30 cellular contexts compared by ENCODE assay signal in the genomic region with DNA sequence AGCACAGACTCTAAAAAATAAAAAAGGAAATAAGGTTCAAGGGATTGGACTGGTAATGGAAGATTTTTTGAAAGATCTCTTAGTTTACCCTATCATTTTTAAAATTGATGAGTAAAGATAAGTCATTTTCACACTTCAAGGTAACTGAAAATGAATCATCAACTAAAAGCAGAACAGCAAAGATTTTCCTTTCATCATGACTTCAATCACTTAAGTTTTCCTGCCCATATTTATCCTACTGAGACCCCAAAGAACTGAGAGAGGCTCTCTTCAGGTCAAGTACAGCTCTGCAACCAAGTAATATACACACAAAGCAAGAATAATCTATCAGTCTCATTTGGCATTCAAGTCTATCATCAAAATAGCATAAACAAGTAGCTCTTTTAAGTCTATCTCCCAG.
"Had no signal": no experiment of that assay in that cellular context is flagged by ENCODE, and none has a peak within 500 bp of the region (broad histone marks: within the 10 kb centered on the region; RNA-seq: fewer than 3 reads in every experiment).

No MANE protein-coding gene starts in this region.

- ATAC-seq: activated CD4-positive, alpha-beta T cell treated with anti-CD3 and anti-CD28 coated beads for 36 hours; activated CD8-positive, alpha-beta memory T cell treated with anti-CD3 and anti-CD28 coated beads, Interleukin-2, amount 10 ng/mL, durations not matched to agents 7 days and 5 days; activated CD8-positive, alpha-beta T cell treated with anti-CD3 and anti-CD28 coated beads, Interleukin-2, amount 10 ng/mL, durations not matched to agents 7 days and 5 days; activated T-cell treated with anti-CD3 and anti-CD28 coated beads, Interleukin-2, amount 50 U/mL, for 4 hours; esophagus mucosa; T-helper 17 cell had no signal

- H3K27me3 Mint-ChIP-seq: activated CD4-positive, alpha-beta memory T cell treated with anti-CD3 and anti-CD28 coated beads for 36 hours; activated CD4-positive, alpha-beta T cell treated with anti-CD3 and anti-CD28 coated beads, Interleukin-2, amount 10 ng/mL, durations not matched to agents 24 days and 14 days; activated CD8-positive, alpha-beta memory T cell treated with anti-CD3 and anti-CD28 coated beads, Interleukin-2, amount 10 ng/mL, durations not matched to agents 7 days and 5 days; T-helper 17 cell had no signal

- H3K36me3 ChIP-seq: brain microvascular endothelial cell, colonic mucosa, WERI-Rb-1 had no signal

- H3K4me3 ChIP-seq: colonic mucosa had no signal

- H3K4me3 Mint-ChIP-seq: activated CD4-positive, alpha-beta memory T cell treated with anti-CD3 and anti-CD28 coated beads for 36 hours; activated CD4-positive, alpha-beta T cell treated with anti-CD3 and anti-CD28 coated beads for 36 hours; activated CD4-positive, alpha-beta T cell treated with anti-CD3 and anti-CD28 coated beads, Interleukin-2, amount 10 ng/mL, durations not matched to agents 24 days and 14 days; activated CD8-positive, alpha-beta memory T cell treated with anti-CD3 and anti-CD28 coated beads, Interleukin-2, amount 10 ng/mL, durations not matched to agents 7 days and 5 days; activated CD8-positive, alpha-beta T cell treated with anti-CD3 and anti-CD28 coated beads, Interleukin-2, amount 10 ng/mL, durations not matched to agents 7 days and 5 days; activated naive CD4-positive, alpha-beta T cell treated with anti-CD3 and anti-CD28 coated beads for 36 hours; activated naive CD4-positive, alpha-beta T cell treated with anti-CD3 and anti-CD28 coated beads, Interleukin-2, amount 50 U/mL, for 24 hours; activated naive CD8-positive, alpha-beta T cell treated with anti-CD3 and anti-CD28 coated beads, Interleukin-2, amount 10 ng/mL, durations not matched to agents 7 days and 5 days; activated T-cell treated with anti-CD3 and anti-CD28 coated beads, Interleukin-2, amount 50 U/mL, for 4 hours; activated T-helper 1 cell treated with anti-CD3 and anti-CD28 coated beads, Interleukin-12 subunit alpha, Interleukin-12 subunit beta, Interleukin-2, Interleukin-4 antibody, amounts not matched to agents 30 ng/mL and 10 ng/mL and 1 ng/mL, durations not matched to agents 14 hours and 24 hours and 36 hours; T-helper 17 cell; T-helper 2 cell treated with Interferon-gamma antibody and Interleukin-4, amounts not matched to agents 5 μg/mL and 100 μg/mL, for 36 hours had no signal

- H3K9me3 Mint-ChIP-seq: activated CD4-positive, alpha-beta memory T cell treated with anti-CD3 and anti-CD28 coated beads for 36 hours; activated CD4-positive, alpha-beta T cell treated with anti-CD3 and anti-CD28 coated beads, Interleukin-2, amount 10 ng/mL, durations not matched to agents 24 days and 14 days; activated naive CD4-positive, alpha-beta T cell treated with anti-CD3 and anti-CD28 coated beads for 36 hours; activated naive CD4-positive, alpha-beta T cell treated with anti-CD3 and anti-CD28 coated beads, Interleukin-2, amount 50 U/mL, for 24 hours; activated naive CD8-positive, alpha-beta T cell treated with anti-CD3 and anti-CD28 coated beads, Interleukin-2, amount 10 ng/mL, durations not matched to agents 7 days and 5 days; activated T-cell treated with anti-CD3 and anti-CD28 coated beads, Interleukin-2, amount 50 U/mL, for 4 hours; activated T-helper 1 cell treated with anti-CD3 and anti-CD28 coated beads, Interleukin-12 subunit alpha, Interleukin-12 subunit beta, Interleukin-2, Interleukin-4 antibody, amounts not matched to agents 30 ng/mL and 10 ng/mL and 1 ng/mL, durations not matched to agents 14 hours and 24 hours and 36 hours; activated T-helper 2 cell treated with anti-CD3 and anti-CD28 coated beads, Interferon-gamma antibody, Interleukin-2, Interleukin-4, amounts not matched to agents 10 μg/mL and 5 μg/mL and 100 μg/mL, durations not matched to agents 14 hours and 24 hours and 36 hours; T-helper 2 cell treated with Interferon-gamma antibody and Interleukin-4, amounts not matched to agents 5 μg/mL and 100 μg/mL, for 36 hours had no signal

- H3K27ac Mint-ChIP-seq: activated CD4-positive, alpha-beta memory T cell treated with anti-CD3 and anti-CD28 coated beads for 36 hours; activated CD4-positive, alpha-beta T cell treated with anti-CD3 and anti-CD28 coated beads for 36 hours; activated CD4-positive, alpha-beta T cell treated with anti-CD3 and anti-CD28 coated beads, Interleukin-2, amount 10 ng/mL, durations not matched to agents 24 days and 14 days; activated CD8-positive, alpha-beta memory T cell treated with anti-CD3 and anti-CD28 coated beads, Interleukin-2, amount 10 ng/mL, durations not matched to agents 7 days and 5 days; activated CD8-positive, alpha-beta T cell treated with anti-CD3 and anti-CD28 coated beads, Interleukin-2, amount 10 ng/mL, durations not matched to agents 7 days and 5 days; activated naive CD4-positive, alpha-beta T cell treated with anti-CD3 and anti-CD28 coated beads for 36 hours; activated naive CD4-positive, alpha-beta T cell treated with anti-CD3 and anti-CD28 coated beads, Interleukin-2, amount 50 U/mL, for 24 hours; activated naive CD8-positive, alpha-beta T cell treated with anti-CD3 and anti-CD28 coated beads, Interleukin-2, amount 10 ng/mL, durations not matched to agents 7 days and 5 days; activated T-helper 1 cell treated with anti-CD3 and anti-CD28 coated beads, Interleukin-12 subunit alpha, Interleukin-12 subunit beta, Interleukin-2, Interleukin-4 antibody, amounts not matched to agents 30 ng/mL and 10 ng/mL and 1 ng/mL, durations not matched to agents 14 hours and 24 hours and 36 hours; activated T-helper 2 cell treated with anti-CD3 and anti-CD28 coated beads, Interferon-gamma antibody, Interleukin-2, Interleukin-4, amounts not matched to agents 10 μg/mL and 5 μg/mL and 100 μg/mL, durations not matched to agents 14 hours and 24 hours and 36 hours; T-helper 17 cell; T-helper 2 cell treated with Interferon-gamma antibody and Interleukin-4, amounts not matched to agents 5 μg/mL and 100 μg/mL, for 36 hours had no signal

- H3K27ac ChIP-seq: brain microvascular endothelial cell, colonic mucosa, WERI-Rb-1 had no signal

- DNase-seq: activated CD4-positive, alpha-beta memory T cell treated with anti-CD3 and anti-CD28 coated beads for 36 hours; activated CD4-positive, alpha-beta T cell treated with anti-CD3 and anti-CD28 coated beads for 36 hours; activated CD4-positive, alpha-beta T cell treated with anti-CD3 and anti-CD28 coated beads, Interleukin-2, amount 10 ng/mL, durations not matched to agents 24 days and 14 days; activated CD4-positive, CD25-positive, alpha-beta regulatory T cell; activated CD4-positive, CD25-positive, alpha-beta regulatory T cell treated with anti-CD3 and anti-CD28 coated beads, Interleukin-2, amount 50 U/mL, for 72 hours; activated CD8-positive, alpha-beta memory T cell treated with anti-CD3 and anti-CD28 coated beads, Interleukin-2, amount 10 ng/mL, durations not matched to agents 7 days and 5 days; activated CD8-positive, alpha-beta memory T cell treated with anti-CD3 and anti-CD28 coated beads, Interleukin-2, amount 50 U/mL, for 4 hours; activated CD8-positive, alpha-beta T cell treated with anti-CD3 and anti-CD28 coated beads, Interleukin-2, amount 10 ng/mL, durations not matched to agents 7 days and 5 days; activated effector memory CD4-positive, alpha-beta T cell treated with anti-CD3 and anti-CD28 coated beads, Interleukin-2, amount 50 U/mL, for 16 hours; activated naive CD4-positive, alpha-beta T cell treated with anti-CD3 and anti-CD28 coated beads for 36 hours; activated naive CD8-positive, alpha-beta T cell treated with anti-CD3 and anti-CD28 coated beads, Interleukin-2, amount 10 ng/mL, durations not matched to agents 7 days and 5 days; activated T-cell treated with anti-CD3 and anti-CD28 coated beads, Interleukin-2, amount 50 U/mL, for 4 hours; amniotic stem cell; anterior cingulate cortex; brain microvascular endothelial cell; caudate nucleus; cerebellar nuclear complex; colonic mucosa; effector CD8-positive, alpha-beta T cell; foreskin fibroblast; head of caudate nucleus; T-helper 1 cell; T-helper 17 cell; T1000; WERI-Rb-1 had no signal

- H3K36me3 Mint-ChIP-seq: activated CD4-positive, alpha-beta memory T cell treated with anti-CD3 and anti-CD28 coated beads for 36 hours; activated CD8-positive, alpha-beta memory T cell treated with anti-CD3 and anti-CD28 coated beads, Interleukin-2, amount 10 ng/mL, durations not matched to agents 7 days and 5 days; activated naive CD4-positive, alpha-beta T cell treated with anti-CD3 and anti-CD28 coated beads, Interleukin-2, amount 50 U/mL, for 24 hours; activated naive CD8-positive, alpha-beta T cell treated with anti-CD3 and anti-CD28 coated beads, Interleukin-2, amount 10 ng/mL, durations not matched to agents 7 days and 5 days had no signal

- H3K4me1 Mint-ChIP-seq: activated CD4-positive, alpha-beta T cell treated with anti-CD3 and anti-CD28 coated beads, Interleukin-2, amount 10 ng/mL, durations not matched to agents 24 days and 14 days; activated CD8-positive, alpha-beta memory T cell treated with anti-CD3 and anti-CD28 coated beads, Interleukin-2, amount 10 ng/mL, durations not matched to agents 7 days and 5 days; activated naive CD4-positive, alpha-beta T cell treated with anti-CD3 and anti-CD28 coated beads, Interleukin-2, amount 50 U/mL, for 24 hours; activated naive CD8-positive, alpha-beta T cell treated with anti-CD3 and anti-CD28 coated beads, Interleukin-2, amount 10 ng/mL, durations not matched to agents 7 days and 5 days; T-helper 17 cell had no signal

- H3K9me3 ChIP-seq: colonic mucosa had no signal

- H3K27me3 ChIP-seq: brain microvascular endothelial cell, colonic mucosa had no signal

- H3K4me1 ChIP-seq: colonic mucosa had no signal
